ENCODE assay signal across 16 cellular contexts in genomic region chr22:17118342-17118741, GRCh38. TPM values are rescaled to one million over a fixed set of nuclear protein-coding genes. Genes with fewer than 3 reads are reported as not detected.
A peak's percentile ranks its signal among the peaks of the same experiment; 100 is the strongest.
DNase-seq lines count a peak whose midpoint lies in the region; ATAC-seq and TF ChIP-seq lines count a peak whose summit lies in the region.
"Had no signal": no experiment of that assay in that cellular context is flagged by ENCODE, and none has a peak within 500 bp of the region (broad histone marks: within the 10 kb centered on the region; RNA-seq: fewer than 3 reads in every experiment).

No MANE protein-coding gene starts in this region.

- ATAC-seq in activated T-helper 17 cell treated with anti-CD3 and anti-CD28 coated beads, Interleukin-2, amount 50 U/mL, for 72 hours (replicated peaks) = no peak
- no peak for ATAC-seq in GM19324 (IDR thresholded peaks at IDR 0.05; ENCODE audit: low FRiP score, unreplicated experiment)
- ATAC-seq: foreskin keratinocyte, K562, lower lobe of right lung had no signal

- H3K4me3 Mint-ChIP-seq in activated naive CD4-positive, alpha-beta T cell treated with anti-CD3 and anti-CD28 coated beads, Interleukin-2, amount 50 U/mL, for 24 hours = peak overlapping the region; percentile 73
- H3K4me3 Mint-ChIP-seq in activated T-helper 17 cell treated with anti-CD3 and anti-CD28 coated beads, Interleukin-2, amount 50 U/mL, for 72 hours = peak overlapping the region; percentile 49

- no peak overlapping the region for H2BK120ac ChIP-seq in mesendoderm (ENCODE audit: low read depth, low read length)

- H3K4me1 Mint-ChIP-seq in activated naive CD4-positive, alpha-beta T cell treated with anti-CD3 and anti-CD28 coated beads, Interleukin-2, amount 50 U/mL, for 24 hours = peaks cover 65% of the 10 kb centered on the region
- H3K4me1 Mint-ChIP-seq in activated T-helper 17 cell treated with anti-CD3 and anti-CD28 coated beads, Interleukin-2, amount 50 U/mL, for 72 hours = peaks cover 38% of the 10 kb centered on the region

- H2BK5ac ChIP-seq in mesendoderm (ENCODE audit: low read length) = no peak overlapping the region

- intact Hi-C loops in thyroid gland (cut with DNase I) = no loop called here

- no peak for TF ChIP-seq POLR2A in thyroid gland (IDR thresholded peaks at IDR 0.05)

- H3K4me3 ChIP-seq in mesendoderm (ENCODE audit: low read length) (no peak overlapping the region), thyroid gland (replicated peaks in 1 of 3) (no peak overlapping the region)
- H3K4me3 ChIP-seq: breast epithelium, K562, lower lobe of right lung had no signal

- no peaks in the 10 kb centered on the region for H3K79me1 ChIP-seq in mesendoderm (ENCODE audit: low read length)

- H3K4me2 ChIP-seq in mesendoderm (ENCODE audit: low read length) = no peak overlapping the region

- peaks cover 15% of the 10 kb centered on the region for H3K4me1 ChIP-seq in mesendoderm (ENCODE audit: control insufficient read depth, low read depth, low read length)
- peaks cover 4 to 13% of the 10 kb centered on the region in 2 donors for H3K4me1 ChIP-seq in thyroid gland
- H3K4me1 ChIP-seq: foreskin keratinocyte had no signal

- H3K79me2 ChIP-seq in mesendoderm (ENCODE audit: control insufficient read depth, insufficient read depth, low read length) = no peaks in the 10 kb centered on the region

- no peak overlapping the region for H4K5ac ChIP-seq in mesendoderm (ENCODE audit: low read length)

- no peak overlapping the region for H4K8ac ChIP-seq in mesendoderm (ENCODE audit: low read depth, low read length)

- H3K4ac ChIP-seq in mesendoderm (ENCODE audit: low read depth, low read length) = no peak overlapping the region

- H2AK5ac ChIP-seq in mesendoderm (ENCODE audit: low read length) = no peak overlapping the region

- TF ChIP-seq CTCF in thyroid gland (IDR thresholded peaks at IDR 0.05) = no peak

- no peak overlapping the region for H3K27ac ChIP-seq in mesendoderm (ENCODE audit: low read depth, low read length)
- H3K27ac ChIP-seq in thyroid gland = no peak overlapping the region
- H3K27ac ChIP-seq: breast epithelium, foreskin keratinocyte had no signal

- no peaks in the 10 kb centered on the region for H3K36me3 Mint-ChIP-seq in activated naive CD4-positive, alpha-beta T cell treated with anti-CD3 and anti-CD28 coated beads, Interleukin-2, amount 50 U/mL, for 24 hours
- no peaks in the 10 kb centered on the region for H3K36me3 Mint-ChIP-seq in activated T-helper 17 cell treated with anti-CD3 and anti-CD28 coated beads, Interleukin-2, amount 50 U/mL, for 72 hours (ENCODE audit: low read depth)

- no CpG with 5 or more reads among the region's 4 CpGs for whole genome bisulfite sequencing in mesendoderm (ENCODE audit: extremely low coverage, insufficient coverage, low lambda C conversion rate)
- WGBS in thyroid gland, 2 donors = 76 to 78% methylated on average over 4 of the region's 4 CpGs

- no peaks in the 10 kb centered on the region for H3K27me3 ChIP-seq in mesendoderm (ENCODE audit: insufficient read depth, low read length, poor library complexity)
- no peaks in the 10 kb centered on the region for H3K27me3 ChIP-seq in thyroid gland

- peaks cover 7% of the 10 kb centered on the region for H3K27me3 Mint-ChIP-seq in activated naive CD4-positive, alpha-beta T cell treated with anti-CD3 and anti-CD28 coated beads, Interleukin-2, amount 50 U/mL, for 24 hours
- peaks cover 8% of the 10 kb centered on the region for H3K27me3 Mint-ChIP-seq in activated T-helper 17 cell treated with anti-CD3 and anti-CD28 coated beads, Interleukin-2, amount 50 U/mL, for 72 hours

- peak overlapping the region; percentile 6 for H3K56ac ChIP-seq in mesendoderm (ENCODE audit: low read length)

- no peak overlapping the region for H3K23ac ChIP-seq in mesendoderm (ENCODE audit: low read length)

- no peak overlapping the region for H3K9ac ChIP-seq in mesendoderm (ENCODE audit: low read length)

- H3K9me3 ChIP-seq in thyroid gland = no peaks in the 10 kb centered on the region
- H3K9me3 ChIP-seq: breast epithelium, lower lobe of right lung had no signal

- H3K27ac Mint-ChIP-seq in activated naive CD4-positive, alpha-beta T cell treated with anti-CD3 and anti-CD28 coated beads, Interleukin-2, amount 50 U/mL, for 24 hours = peak overlapping the region; percentile 37
- H3K27ac Mint-ChIP-seq in activated T-helper 17 cell treated with anti-CD3 and anti-CD28 coated beads, Interleukin-2, amount 50 U/mL, for 72 hours = peak overlapping the region; percentile 32
- H3K27ac Mint-ChIP-seq: stimulated activated naive CD8-positive, alpha-beta T cell treated with anti-CD3 and anti-CD28 coated beads, Interleukin-15, Interleukin-2, amounts not matched to agents 100 ng/mL and 50 ng/mL, for 24 hours had no signal

- H3K18ac ChIP-seq in mesendoderm (ENCODE audit: low read length) = no peak overlapping the region

- DNase-seq in activated naive CD4-positive, alpha-beta T cell (lab: John Stamatoyannopoulos, UW) = no peak
- DNase-seq in mesendoderm (no peak), COLO829 (ENCODE audit: low spot score) (no peak), GOT3 (lab: John Stamatoyannopoulos, UW) (no peak), thyroid gland (no peak)
- DNase-seq: foreskin keratinocyte, lower lobe of right lung, NCI-H1436, NCI-H446 treated with DMSO at 0.1 percent for 48 hours, occipital lobe had no signal

- H3K36me3 ChIP-seq in mesendoderm (ENCODE audit: control insufficient read depth, insufficient read depth, low read length) = no peaks in the 10 kb centered on the region
- H3K36me3 ChIP-seq in thyroid gland = no peaks in the 10 kb centered on the region
- H3K36me3 ChIP-seq: breast epithelium, lower lobe of right lung had no signal

- H3K9me3 Mint-ChIP-seq in activated naive CD4-positive, alpha-beta T cell treated with anti-CD3 and anti-CD28 coated beads, Interleukin-2, amount 50 U/mL, for 24 hours = no peaks in the 10 kb centered on the region
- H3K9me3 Mint-ChIP-seq in activated T-helper 17 cell treated with anti-CD3 and anti-CD28 coated beads, Interleukin-2, amount 50 U/mL, for 72 hours = no peaks in the 10 kb centered on the region
- H3K9me3 Mint-ChIP-seq: stimulated activated naive CD8-positive, alpha-beta T cell treated with anti-CD3 and anti-CD28 coated beads, Interleukin-15, Interleukin-2, amounts not matched to agents 100 ng/mL and 50 ng/mL, for 24 hours had no signal

- no peak overlapping the region for H2BK15ac ChIP-seq in mesendoderm (replicated peaks; ENCODE audit: low read depth)

RNA-seq across cellular contexts. Expression of gene TMEM121B, which starts 2.8 kb away (rescaled TPM):
- under 1 TPM in 1 of 2 donors, not detected in 1; 0.08 TPM for total RNA-seq in activated T-helper 17 cell treated with anti-CD3 and anti-CD28 coated beads, Interleukin-2, amount 50 U/mL, for 72 hours
- 2.2 TPM for polyA plus RNA-seq in mesendoderm (2013, experiment 1 of 2)
- polyA plus RNA-seq in mesendoderm (2013, experiment 2 of 2) = 2.3 TPM
- under 1 TPM in 2 of 4 donors, not detected in 2; 0.10 to 0.17 TPM for total RNA-seq in thyroid gland

RNA-seq across cellular contexts. Expression of gene IL17RA, which starts 33.5 kb away (rescaled TPM):
- 10 to 100 TPM in 1 of 2 donors, 1 to 10 TPM in 1; 8.5 to 13.6 TPM for total RNA-seq in activated T-helper 17 cell treated with anti-CD3 and anti-CD28 coated beads, Interleukin-2, amount 50 U/mL, for 72 hours
- polyA plus RNA-seq in mesendoderm (2013, experiment 1 of 2) = 5.0 TPM
- 5.0 TPM for polyA plus RNA-seq in mesendoderm (2013, experiment 2 of 2)
- 10 to 100 TPM; 10.3 to 19.1 (median 15.5) TPM for total RNA-seq in thyroid gland

RNA-seq across cellular contexts. Expression of gene HDHD5, which starts 40.7 kb away (rescaled TPM):
- 10 to 100 TPM; 44.6 to 56.0 TPM for total RNA-seq in activated T-helper 17 cell treated with anti-CD3 and anti-CD28 coated beads, Interleukin-2, amount 50 U/mL, for 72 hours
- 30.6 TPM for polyA plus RNA-seq in mesendoderm (2013, experiment 1 of 2)
- polyA plus RNA-seq in mesendoderm (2013, experiment 2 of 2) = 29.4 TPM
- total RNA-seq in thyroid gland = 10 to 100 TPM; 21.6 to 37.8 (median 25.8) TPM
